In genomic region chr6:144286503-144287393, GRCh38 we compare ENCODE assay signal across 8 cellular contexts. TPM values are rescaled to one million over a fixed set of nuclear protein-coding genes. Genes with fewer than 3 reads are reported as not detected.
A peak's percentile ranks its signal among the peaks of the same experiment; 100 is the strongest.
DNase-seq lines count a peak whose midpoint lies in the region; ATAC-seq and TF ChIP-seq lines count a peak whose summit lies in the region.

No MANE protein-coding gene starts in this region.

- CTCF ChIA-PET in WTC11 (lab: Charles Lee) = interaction anchor here (0.7 to 2.5 kb wide), 9 partner anchors 12 to 196 kb away, joined by 3 to 23 read pairs (median 4); no protein-coding TSS in a partner anchor

- peak overlapping the region; percentile 39 for H2AFZ ChIP-seq in fibroblast of lung (ENCODE audit: low read length)

- H3K4me3 ChIP-seq in HL-60 (replicated peaks; ENCODE audit: insufficient read depth, low read length) (peak overlapping the region; percentile 86), fibroblast of lung (replicated peaks in 1 of 4; ENCODE audit: control extremely low read depth in 1 of 4, insufficient read depth in 1 of 4, low read depth in 3 of 4, low read length in 4 of 4) (peak overlapping the region; percentile 45 to 92 (median 74)), muscle layer of duodenum (ENCODE audit: low read depth in 1 of 2, low read length in 2 of 2) (peak overlapping the region; percentile 93 to 99), vagina (peak overlapping the region; percentile 68 to 75)

- no peaks in the 10 kb centered on the region; the same call in 1 of the 2 replicates for H3K27me3 Mint-ChIP-seq in WTC11 (ENCODE audit: low read depth)

- peak overlapping the region; percentile 100 for H3K4me3 Mint-ChIP-seq in WTC11

- peak; percentile 62 for ATAC-seq in WTC11

- H3K36me3 ChIP-seq in fibroblast of lung (ENCODE audit: control insufficient read depth, insufficient read depth, low read length) = no peaks in the 10 kb centered on the region
- peaks cover 0 to 13% of the 10 kb centered on the region in 2 donors for H3K36me3 ChIP-seq in muscle layer of duodenum (ENCODE audit: control insufficient read depth in 1 of 2, insufficient read depth in 2 of 2, low read length in 2 of 2)
- H3K36me3 ChIP-seq in vagina = no peaks in the 10 kb centered on the region

- H3K27me3 ChIP-seq in HL-60 (ENCODE audit: insufficient read depth, poor library complexity, severe bottlenecking) (no peaks in the 10 kb centered on the region), fibroblast of lung (ENCODE audit: control insufficient read depth, insufficient read depth, low read length) (no peaks in the 10 kb centered on the region), muscle layer of duodenum (ENCODE audit: low read depth, low read length) (no peaks in the 10 kb centered on the region), vagina (no peaks in the 10 kb centered on the region)

- peaks cover 24% of the 10 kb centered on the region for H3K4me1 Mint-ChIP-seq in WTC11

- TF ChIP-seq CTCF in C4-2B (conservative IDR thresholded peaks at IDR 0.05) = no peak
- no peak for TF ChIP-seq CTCF in HL-60 (IDR thresholded peaks at IDR 0.05; ENCODE audit: insufficient read depth, low read length)
- no peak for TF ChIP-seq CTCF in WTC11 (IDR thresholded peaks at IDR 0.05)
- TF ChIP-seq CTCF in fibroblast of lung (conservative IDR thresholded peaks at IDR 0.05 in 1 of 2, IDR thresholded peaks at IDR 0.05 in 1 of 2; ENCODE audit: low read depth in 1 of 2, low read length in 2 of 2) = no peak
- TF ChIP-seq CTCF in vagina (IDR thresholded peaks at IDR 0.05) = no peak

- no peaks in the 10 kb centered on the region for H3K4me1 ChIP-seq in fibroblast of lung (ENCODE audit: control insufficient read depth, extremely low read depth, insufficient read depth, low read length)
- H3K4me1 ChIP-seq in muscle layer of duodenum (ENCODE audit: control insufficient read depth in 1 of 2, insufficient read depth in 2 of 2, low read length in 2 of 2) = peaks cover 0 to 10% of the 10 kb centered on the region in 2 donors
- H3K4me1 ChIP-seq in vagina = peaks cover 18% of the 10 kb centered on the region

- DNase-seq in HL-60 (ENCODE audit: low read depth in 1 of 2, low spot score in 1 of 2) = peak; percentile 5 to 21
- DNase-seq in WTC11 (ENCODE audit: low spot score) = peak; percentile 85
- DNase-seq in fibroblast of lung (ENCODE audit: low read depth in 2 of 2) = peak; percentile 84 to 96
- DNase-seq in vagina (ENCODE audit: extremely low spot score in 2 of 2) = peak in 1 of 2 donors; percentile 93
- DNase-seq in NCI-H1436 (lab: John Stamatoyannopoulos, UW) = no peak
- no peak for DNase-seq in inferior parietal cortex (ENCODE audit: extremely low spot score)

- H3K36me3 Mint-ChIP-seq in WTC11 = peaks cover 5% of the 10 kb centered on the region; the same call in 1 of the 2 replicates

- peak overlapping the region; percentile 86 for H3K9ac ChIP-seq in fibroblast of lung (ENCODE audit: insufficient read depth, low read length)

- POLR2A ChIA-PET in WTC11 (lab: Charles Lee) = interaction anchor here (0.6 to 2.5 kb wide), 14 partner anchors 10 to 449 kb away, joined by 3 to 13 read pairs (median 3); no protein-coding TSS in a partner anchor

- peak overlapping the region; percentile 71 for H3K4me2 ChIP-seq in fibroblast of lung (ENCODE audit: extremely low read depth, insufficient read depth, low read length)

- H3K9me3 ChIP-seq in fibroblast of lung (ENCODE audit: control insufficient read depth, insufficient read depth, low read depth, low read length) (no peaks in the 10 kb centered on the region), muscle layer of duodenum (ENCODE audit: control insufficient read depth in 1 of 2, low read length in 2 of 2) (no peaks in the 10 kb centered on the region), vagina (no peaks in the 10 kb centered on the region)

- no peak overlapping the region for H3K27ac Mint-ChIP-seq in WTC11

- no peaks in the 10 kb centered on the region for H3K9me3 Mint-ChIP-seq in WTC11

- intact Hi-C loops in vagina (cut with DNase I) = loop anchor here (2.0 to 10.0 kb wide), 3 partner anchors 40 to 198 kb away; no protein-coding TSS in a partner anchor

- H3K79me2 ChIP-seq in fibroblast of lung (ENCODE audit: control insufficient read depth, insufficient read depth, low read length) = peaks cover 35% of the 10 kb centered on the region

- no peaks in the 10 kb centered on the region for H4K20me1 ChIP-seq in fibroblast of lung (ENCODE audit: control insufficient read depth, extremely low read depth, insufficient read depth, low read length)

- H3K27ac ChIP-seq in C4-2B = peak overlapping the region; percentile 91
- H3K27ac ChIP-seq in HL-60 (replicated peaks) = peak overlapping the region; percentile 81; the same call in 1 of the 2 replicates
- peak overlapping the region; percentile 79 for H3K27ac ChIP-seq in fibroblast of lung (ENCODE audit: insufficient read depth, low read length)
- H3K27ac ChIP-seq in muscle layer of duodenum (ENCODE audit: low read length) = peak overlapping the region; percentile 81
- H3K27ac ChIP-seq in vagina = peak overlapping the region; percentile 96

- TF ChIP-seq POLR2A in vagina (IDR thresholded peaks at IDR 0.05) = no peak

TF ChIP-seq in WTC11, 78 proteins besides CTCF, POLR2A, EP300 and RAD21:
- TF ChIP-seq CDX4 (CRISPR knock-in tag; IDR thresholded peaks at IDR 0.05; ENCODE audit: borderline replicate concordance) (no peak), ZNF281 (CRISPR knock-in tag; IDR thresholded peaks at IDR 0.05) (no peak), ESRRA (CRISPR knock-in tag; IDR thresholded peaks at IDR 0.05; ENCODE audit: borderline replicate concordance) (no peak), GABPB1 (CRISPR knock-in tag; IDR thresholded peaks at IDR 0.05) (peak; percentile 76), E2F5 (CRISPR knock-in tag; IDR thresholded peaks at IDR 0.05) (no peak), TEAD4 (CRISPR knock-in tag; IDR thresholded peaks at IDR 0.05) (no peak)

RNA-seq across cellular contexts. Expression of gene UTRN, which starts 1.6 kb away (rescaled TPM):
- total RNA-seq in WTC11 (2021) (125 to 127 TPM (median 125 TPM) in 3 replicates), fibroblast of lung (93.2 and 130 TPM in 2 replicates), vagina (160 TPM)
- 37.8 and 43.9 TPM in 2 replicates for polyA plus RNA-seq in fibroblast of lung
- polyA plus RNA-seq in fibroblast of lung (2012) = 25.5 and 37.2 TPM in 2 replicates
- polyA minus RNA-seq in fibroblast of lung (ENCODE audit: low replicate concordance) = 72.9 and 86.0 TPM in 2 replicates

Comparison
In these comparisons a context has a peak if more than half of its experiments do, and no peak if none do; other contexts are left out.
1. DNase-seq: peak in HL-60 (2 of 2), WTC11 (single experiment) and fibroblast of lung (2 of 2); none in NCI-H1436 (single experiment) and inferior parietal cortex (single experiment).
2. Peak in every context shown above with its lines, with median percentiles within 50 percentile points of each other: H3K27ac ChIP-seq and H3K4me3 ChIP-seq.